17 cellular contexts compared by ENCODE assay signal in the genomic region with DNA sequence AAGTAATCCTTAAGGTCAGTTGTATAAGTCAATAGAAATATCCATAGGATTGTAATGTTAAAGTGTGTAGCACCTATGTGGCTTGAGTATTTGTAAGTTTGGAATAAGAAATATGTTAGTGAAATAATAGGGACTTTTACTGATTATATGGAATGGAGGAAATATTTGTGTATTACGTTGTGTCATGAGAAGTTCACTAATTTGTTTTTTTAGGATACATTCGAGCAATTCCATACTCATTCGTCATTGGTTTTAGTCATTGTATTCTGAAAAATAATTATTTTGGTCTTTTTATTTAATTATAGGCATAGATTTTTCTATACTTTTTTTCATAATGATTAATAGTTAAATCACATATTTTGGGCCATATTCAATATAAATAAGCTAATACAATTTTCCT. TPM values are rescaled to one million over a fixed set of nuclear protein-coding genes. Genes with fewer than 3 reads are reported as not detected.
DNase-seq lines count a peak whose midpoint lies in the region; ATAC-seq, FAIRE-seq and TF ChIP-seq lines count a peak whose summit lies in the region.
"Had no signal": no experiment of that assay in that cellular context is flagged by ENCODE, and none has a peak within 500 bp of the region (broad histone marks: within the 10 kb centered on the region; RNA-seq: fewer than 3 reads in every experiment).

No MANE protein-coding gene starts in this region.

- H3K27ac Mint-ChIP-seq in activated naive CD8-positive, alpha-beta T cell treated with anti-CD3 and anti-CD28 coated beads, Interleukin-2, amount 10 ng/mL, durations not matched to agents 7 days and 5 days, result peak overlapping the region; percentile 43
- H3K27ac Mint-ChIP-seq in naive thymus-derived CD4-positive, alpha-beta T cell, result peak overlapping the region in 7 of 9 donors; percentile 31 to 87 (median 76)
- H3K27ac Mint-ChIP-seq in glutamatergic neuron (ENCODE audit: unreplicated experiment), result no peak overlapping the region

- TF ChIP-seq CTCF in A549 (IDR thresholded peaks at IDR 0.05), result no peak
- TF ChIP-seq CTCF in sigmoid colon (IDR thresholded peaks at IDR 0.05), result no peak
- TF ChIP-seq CTCF in glutamatergic neuron (IDR thresholded peaks at IDR 0.05; ENCODE audit: partially characterized antibody, unreplicated experiment), result no peak

- H3K4me1 Mint-ChIP-seq in activated naive CD8-positive, alpha-beta T cell treated with anti-CD3 and anti-CD28 coated beads, Interleukin-2, amount 10 ng/mL, durations not matched to agents 7 days and 5 days, result peaks cover 56% of the 10 kb centered on the region
- H3K4me1 Mint-ChIP-seq in naive thymus-derived CD4-positive, alpha-beta T cell, result peaks cover 46 to 93% (median 83%) of the 10 kb centered on the region in 7 donors
- peaks cover 6% of the 10 kb centered on the region for H3K4me1 Mint-ChIP-seq in glutamatergic neuron (ENCODE audit: low read depth, unreplicated experiment)

- peak; percentile 63 for FAIRE-seq in A549 (lab: Jason Lieb, UNC)
- FAIRE-seq: K562 had no signal

- H3K4me1 ChIP-seq in A549 (peaks cover 43% of the 10 kb centered on the region), sigmoid colon (peaks cover 0 to 91% (median 73%) of the 10 kb centered on the region in 4 donors)
- H3K4me1 ChIP-seq in naive thymus-derived CD4-positive, alpha-beta T cell (ENCODE audit: control insufficient read depth in 2 of 2, insufficient read depth in 2 of 2, low read length in 2 of 2), result peaks cover 48 to 77% of the 10 kb centered on the region in 2 donors

- no peak overlapping the region for H3K4me3 ChIP-seq in A549
- H3K4me3 ChIP-seq in naive thymus-derived CD4-positive, alpha-beta T cell (ENCODE audit: low read length), result no peak overlapping the region
- H3K4me3 ChIP-seq in sigmoid colon, result no peak overlapping the region
- H3K4me3 ChIP-seq: K562, suprapubic skin had no signal

- CTCF ChIA-PET in A549 (lab: Yijun Ruan, JAX), result no interaction called here
- CTCF ChIA-PET in naive thymus-derived CD4-positive, alpha-beta T cell (lab: Charles Lee), result no interaction called here

- no peaks in the 10 kb centered on the region for H3K36me3 ChIP-seq in naive thymus-derived CD4-positive, alpha-beta T cell (ENCODE audit: control insufficient read depth in 2 of 3, insufficient read depth in 3 of 3, low read length in 3 of 3)
- no peaks in the 10 kb centered on the region for H3K36me3 ChIP-seq in sigmoid colon
- H3K36me3 ChIP-seq: suprapubic skin had no signal

- peaks cover 15% of the 10 kb centered on the region for H3K36me3 Mint-ChIP-seq in activated naive CD8-positive, alpha-beta T cell treated with anti-CD3 and anti-CD28 coated beads, Interleukin-2, amount 10 ng/mL, durations not matched to agents 7 days and 5 days
- peaks cover 0 to 5% (median 4%) of the 10 kb centered on the region in 5 donors for H3K36me3 Mint-ChIP-seq in naive thymus-derived CD4-positive, alpha-beta T cell
- no peaks in the 10 kb centered on the region for H3K36me3 Mint-ChIP-seq in glutamatergic neuron (ENCODE audit: unreplicated experiment)

- H3K4me2 ChIP-seq in A549, result no peak overlapping the region

- DNase-seq in A549 (ENCODE audit: low read depth in 1 of 2, low spot score in 1 of 2) (no peak), ELR (ENCODE audit: low read depth) (peak; percentile 58), sigmoid colon (no peak), SK-N-DZ (ENCODE audit: low spot score) (no peak), glutamatergic neuron (no peak)
- no peak for DNase-seq in activated naive CD8-positive, alpha-beta T cell treated with anti-CD3 and anti-CD28 coated beads, Interleukin-2, amount 10 ng/mL, durations not matched to agents 7 days and 5 days
- no peak for DNase-seq in naive thymus-derived CD4-positive, alpha-beta T cell
- DNase-seq: activated CD8-positive, alpha-beta memory T cell treated with anti-CD3 and anti-CD28 coated beads for 24 hours; activated effector memory CD4-positive, alpha-beta T cell treated with Interleukin-2 at 50 U/mL for 16 hours; DMS 273 treated with DMSO at 0.1 percent for 48 hours; head of caudate nucleus; NCI-H1092 treated with DMSO at 0.1 percent for 48 hours; NCI-H69 had no signal

- POLR2A ChIA-PET in A549 (lab: Yijun Ruan, JAX), result no interaction called here
- POLR2A ChIA-PET in activated naive CD8-positive, alpha-beta T cell treated with anti-CD3 and anti-CD28 coated beads, Interleukin-2, amount 10 ng/mL, durations not matched to agents 7 days and 5 days (lab: Charles Lee), result no interaction called here
- POLR2A ChIA-PET in naive thymus-derived CD4-positive, alpha-beta T cell (lab: Charles Lee), result interaction anchor here (1.2 to 2.0 kb wide), 2 partner anchors 14 to 21 kb away, joined by 3 to 6 read pairs; partner anchors contain the start of gene MBNL1

- TF ChIP-seq RAD21 in A549 (conservative IDR thresholded peaks at IDR 0.05 in 1 of 2, IDR thresholded peaks at IDR 0.05 in 1 of 2), result no peak

- 88% methylated on average over 3 of the region's 3 CpGs for WGBS in A549 (ENCODE audit: missing lambda C conversion rate)
- 87 to 88% methylated on average over 3 of the region's 3 CpGs for WGBS in sigmoid colon, 2 donors

- ATAC-seq in A549, result no peak
- ATAC-seq in activated naive CD8-positive, alpha-beta T cell treated with anti-CD3 and anti-CD28 coated beads, Interleukin-2, amount 10 ng/mL, durations not matched to agents 7 days and 5 days (ENCODE audit: low read depth), result no peak
- ATAC-seq in naive thymus-derived CD4-positive, alpha-beta T cell, result no peak
- no peak for ATAC-seq in GM21381 (IDR thresholded peaks at IDR 0.05; ENCODE audit: unreplicated experiment)
- ATAC-seq: K562, Panc1 had no signal

- no peaks in the 10 kb centered on the region for H3K27me3 ChIP-seq in naive thymus-derived CD4-positive, alpha-beta T cell (ENCODE audit: control insufficient read depth in 2 of 2, insufficient read depth in 2 of 2, low read length in 2 of 2)
- H3K27me3 ChIP-seq in sigmoid colon, result no peaks in the 10 kb centered on the region
- H3K27me3 ChIP-seq: suprapubic skin had no signal

- no peaks in the 10 kb centered on the region for H3K9me3 ChIP-seq in A549
- H3K9me3 ChIP-seq in naive thymus-derived CD4-positive, alpha-beta T cell (ENCODE audit: control insufficient read depth in 2 of 3, low read length in 3 of 3), result no peaks in the 10 kb centered on the region
- H3K9me3 ChIP-seq in sigmoid colon, result no peaks in the 10 kb centered on the region
- H3K9me3 ChIP-seq: suprapubic skin had no signal

- no peaks in the 10 kb centered on the region for H3K9me3 Mint-ChIP-seq in activated naive CD8-positive, alpha-beta T cell treated with anti-CD3 and anti-CD28 coated beads, Interleukin-2, amount 10 ng/mL, durations not matched to agents 7 days and 5 days
- H3K9me3 Mint-ChIP-seq in naive thymus-derived CD4-positive, alpha-beta T cell, result no peaks in the 10 kb centered on the region
- H3K9me3 Mint-ChIP-seq in glutamatergic neuron (ENCODE audit: unreplicated experiment), result no peaks in the 10 kb centered on the region

- H3K27ac ChIP-seq in A549 (no peak overlapping the region), sigmoid colon (peak overlapping the region in 2 of 4 donors; percentile 51 to 84)
- H3K27ac ChIP-seq in naive thymus-derived CD4-positive, alpha-beta T cell (ENCODE audit: low read depth, low read length), result peak overlapping the region; percentile 40
- H3K27ac ChIP-seq: suprapubic skin had no signal

- H3K27me3 Mint-ChIP-seq in activated naive CD8-positive, alpha-beta T cell treated with anti-CD3 and anti-CD28 coated beads, Interleukin-2, amount 10 ng/mL, durations not matched to agents 7 days and 5 days, result no peaks in the 10 kb centered on the region
- H3K27me3 Mint-ChIP-seq in naive thymus-derived CD4-positive, alpha-beta T cell, result no peaks in the 10 kb centered on the region
- no peaks in the 10 kb centered on the region for H3K27me3 Mint-ChIP-seq in glutamatergic neuron (ENCODE audit: unreplicated experiment)

- intact Hi-C loops in naive thymus-derived CD4-positive, alpha-beta T cell (cut with micrococcal nuclease), result loop anchor here (2.0 to 5.0 kb wide), 4 partner anchors 13 to 212 kb away; no protein-coding TSS in a partner anchor
- intact Hi-C loops in sigmoid colon (cut with DNase I), result no loop called here

- TF ChIP-seq POLR2A in A549 (IDR thresholded peaks at IDR 0.05; ENCODE audit: low read length) (no peak), sigmoid colon (IDR thresholded peaks at IDR 0.05) (no peak)

- peak overlapping the region; percentile 23 for H3K4me3 Mint-ChIP-seq in activated naive CD8-positive, alpha-beta T cell treated with anti-CD3 and anti-CD28 coated beads, Interleukin-2, amount 10 ng/mL, durations not matched to agents 7 days and 5 days
- peak overlapping the region in 9 of 10 donors; percentile 18 to 82 (median 71) for H3K4me3 Mint-ChIP-seq in naive thymus-derived CD4-positive, alpha-beta T cell
- no peak overlapping the region for H3K4me3 Mint-ChIP-seq in glutamatergic neuron (ENCODE audit: unreplicated experiment)

- TF ChIP-seq EP300 in A549 (IDR thresholded peaks at IDR 0.05), result no peak
- TF ChIP-seq EP300 in sigmoid colon (IDR thresholded peaks at IDR 0.05), result no peak

TF ChIP-seq in A549, 52 proteins besides CTCF, POLR2A, EP300 and RAD21:
- TF ChIP-seq BHLHE40 (IDR thresholded peaks at IDR 0.05; ENCODE audit: low read depth, low read length), result no peak

RNA-seq across cellular contexts. Expression of gene MBNL1, which starts 21.0 kb away (rescaled TPM):
- polyA plus RNA-seq in A549 (2011; rRNA removed) (92.5 and 114 TPM in 2 replicates), A549 (2017; fragmentation: RNase III; extraction: RNeasy Plus Mini Kit Qiagen cat#74134 plus additional on column Dnase treatment) (59.6 to 60.5 TPM (median 59.9 TPM) in 3 replicates), sigmoid colon (10 to 100 TPM; 60.5 to 74.7 (median 67.3) TPM)
- polyA plus RNA-seq in A549 (2012; cell fraction: cytosol; rRNA removed), result 38.1 and 53.4 TPM in 2 replicates
- 23.1 and 23.7 TPM in 2 replicates for polyA plus RNA-seq in A549 (2012; cell fraction: nucleus; rRNA removed)
- polyA minus RNA-seq in A549 (2011; rRNA and poly(A)+ RNA removed), result 330 and 339 TPM in 2 replicates
- 100 to 1,000 TPM; 446 to 447 TPM for total RNA-seq in activated naive CD8-positive, alpha-beta T cell treated with anti-CD3 and anti-CD28 coated beads, Interleukin-2, amount 10 ng/mL, durations not matched to agents 7 days and 5 days
- 100 to 1,000 TPM; 459 to 675 (median 508) TPM for total RNA-seq in naive thymus-derived CD4-positive, alpha-beta T cell
- 100 to 1,000 TPM; 371 to 389 TPM for polyA plus RNA-seq in naive thymus-derived CD4-positive, alpha-beta T cell
- total RNA-seq in sigmoid colon (100 to 1,000 TPM; 602 to 898 (median 756) TPM), glutamatergic neuron (ENCODE audit: unreplicated experiment) (36.6 TPM)
- polyA plus RNA-seq in SK-N-DZ (2014; cell fraction: cytosol; rRNA removed), result 11.7 and 12.0 TPM in 2 replicates
- polyA plus RNA-seq in SK-N-DZ (2014; cell fraction: nucleus; rRNA removed), result 20.1 TPM in 2 replicates

Comparison
In these comparisons a context has a peak if more than half of its experiments do, and no peak if none do; other contexts are left out.
1. RNA of gene MBNL1, which starts 21.0 kb away (total RNA-seq): 602 to 898 TPM in sigmoid colon, 459 to 675 TPM in naive thymus-derived CD4-positive, alpha-beta T cell and 446 to 447 TPM in activated naive CD8-positive, alpha-beta T cell treated with anti-CD3 and anti-CD28 coated beads, Interleukin-2, amount 10 ng/mL, durations not matched to agents 7 days and 5 days; 36.6 TPM in glutamatergic neuron (single experiment); every median in the first group is over 10 times any median in the second.